In genomic region chr9:137034709-137035506, GRCh38 we compare ENCODE assay signal across 1 cellular context.
TF ChIP-seq lines count a peak whose summit lies in the region.

No MANE protein-coding gene starts in this region.

TF ChIP-seq in HEK293, 187 proteins besides CTCF, POLR2A, EP300 and RAD21 (continued from another document):
- peak; percentile 64 for TF ChIP-seq PATZ1 (tag by site-specific recombination; IDR thresholded peaks at IDR 0.05)
